ENCODE assay signal across 11 cellular contexts in genomic region chr22:24284747-24285203, GRCh38. TPM values are rescaled to one million over a fixed set of nuclear protein-coding genes. Genes with fewer than 3 reads are reported as not detected.
DNase-seq lines count a peak whose midpoint lies in the region; ATAC-seq and TF ChIP-seq lines count a peak whose summit lies in the region.
"Had no signal": no experiment of that assay in that cellular context is flagged by ENCODE, and none has a peak within 500 bp of the region (broad histone marks: within the 10 kb centered on the region; RNA-seq: fewer than 3 reads in every experiment).

No MANE protein-coding gene starts in this region.

- H3K36me3 ChIP-seq in left ventricle myocardium inferior (no peaks in the 10 kb centered on the region), thyroid gland (no peaks in the 10 kb centered on the region)
- H3K36me3 ChIP-seq: pancreas had no signal

- TF ChIP-seq POLR2A in thyroid gland (IDR thresholded peaks at IDR 0.05), result no peak

- ATAC-seq in activated CD8-positive, alpha-beta T cell treated with anti-CD3 and anti-CD28 coated beads for 36 hours, result peak; percentile 79
- no peak for ATAC-seq in stimulated activated naive B cell treated with anti-CD40 and anti-IgM and Interleukin-4, amounts not matched to agents 10 μg/mL and 1 μg/mL and 100 μg/mL, for 72 hours (replicated peaks)
- ATAC-seq: pancreas had no signal

- peak overlapping the region; percentile 4 for H3K4me3 Mint-ChIP-seq in activated CD8-positive, alpha-beta T cell treated with anti-CD3 and anti-CD28 coated beads for 36 hours
- H3K4me3 Mint-ChIP-seq in stimulated activated naive B cell treated with anti-CD40 and anti-IgM and Interleukin-4, amounts not matched to agents 10 μg/mL and 1 μg/mL and 100 μg/mL, for 72 hours, result no peak overlapping the region

- WGBS in thyroid gland, 2 donors, result 72 to 75% methylated on average over 2 of the region's 2 CpGs

- POLR2A ChIA-PET in activated CD8-positive, alpha-beta T cell treated with anti-CD3 and anti-CD28 coated beads for 36 hours (lab: Charles Lee), result interaction anchor here (0.9 to 2.7 kb wide), 4 partner anchors 13 to 143 kb away, joined by 3 to 25 read pairs (median 4); partner anchors contain the start of genes ADORA2A and SPECC1L

- CTCF ChIA-PET in activated CD8-positive, alpha-beta T cell treated with anti-CD3 and anti-CD28 coated beads for 36 hours (lab: Charles Lee), result interaction anchor here (1.0 kb wide), 2 partner anchors 12 to 141 kb away, joined by 3 read pairs; no protein-coding TSS in a partner anchor

- intact Hi-C loops in left ventricle myocardium inferior (cut with micrococcal nuclease) (no loop called here), cardiac septum (cut with DNase I) (loop anchor here (2.0 kb wide), 1 partner anchor 40 kb away; no protein-coding TSS in a partner anchor), thyroid gland (cut with DNase I) (no loop called here)
- intact Hi-C loops in activated CD8-positive, alpha-beta T cell treated with anti-CD3 and anti-CD28 coated beads for 36 hours (cut with micrococcal nuclease), result no loop called here

- no peak for DNase-seq in left ventricle myocardium inferior
- DNase-seq in cardiac septum (ENCODE audit: low spot score), result no peak
- DNase-seq in activated CD8-positive, alpha-beta T cell treated with anti-CD3 and anti-CD28 coated beads for 36 hours, result peak; percentile 41
- peak; percentile 38 for DNase-seq in foreskin melanocyte
- no peak for DNase-seq in thyroid gland
- DNase-seq in cerebellum (ENCODE audit: low spot score), result no peak
- no peak for DNase-seq in DMS79 treated with DMSO at 0.1 percent for 48 hours (lab: John Stamatoyannopoulos, UW)
- DNase-seq in stimulated activated naive B cell treated with anti-CD40 and anti-IgM and Interleukin-4, amounts not matched to agents 10 μg/mL and 1 μg/mL and 100 μg/mL, for 72 hours, result no peak
- DNase-seq: activated effector memory CD4-positive, alpha-beta T cell treated with anti-CD3 and anti-CD28 coated beads, Interleukin-2, amount 50 U/mL, for 16 hours; NCI-H1105; pancreas had no signal

- no peak overlapping the region for H3K4me3 ChIP-seq in left ventricle myocardium inferior
- no peak overlapping the region for H3K4me3 ChIP-seq in thyroid gland (replicated peaks in 1 of 3)
- H3K4me3 ChIP-seq: pancreas had no signal

- H3K27ac Mint-ChIP-seq in activated CD8-positive, alpha-beta T cell treated with anti-CD3 and anti-CD28 coated beads for 36 hours, result peak overlapping the region; percentile 69
- H3K27ac Mint-ChIP-seq in stimulated activated naive B cell treated with anti-CD40 and anti-IgM and Interleukin-4, amounts not matched to agents 10 μg/mL and 1 μg/mL and 100 μg/mL, for 72 hours, result no peak overlapping the region

- peaks cover 18% of the 10 kb centered on the region for H3K36me3 Mint-ChIP-seq in activated CD8-positive, alpha-beta T cell treated with anti-CD3 and anti-CD28 coated beads for 36 hours (ENCODE audit: low read depth)
- peaks cover 11 to 20% of the 10 kb centered on the region in 2 donors for H3K36me3 Mint-ChIP-seq in stimulated activated naive B cell treated with anti-CD40 and anti-IgM and Interleukin-4, amounts not matched to agents 10 μg/mL and 1 μg/mL and 100 μg/mL, for 72 hours

- H3K9me3 Mint-ChIP-seq in activated CD8-positive, alpha-beta T cell treated with anti-CD3 and anti-CD28 coated beads for 36 hours, result no peaks in the 10 kb centered on the region
- no peaks in the 10 kb centered on the region for H3K9me3 Mint-ChIP-seq in stimulated activated naive B cell treated with anti-CD40 and anti-IgM and Interleukin-4, amounts not matched to agents 10 μg/mL and 1 μg/mL and 100 μg/mL, for 72 hours

- H3K4me1 ChIP-seq in left ventricle myocardium inferior, result peaks cover 69% of the 10 kb centered on the region
- peaks cover 47 to 64% of the 10 kb centered on the region in 2 donors for H3K4me1 ChIP-seq in thyroid gland

- H3K27me3 Mint-ChIP-seq in activated CD8-positive, alpha-beta T cell treated with anti-CD3 and anti-CD28 coated beads for 36 hours, result no peaks in the 10 kb centered on the region
- H3K27me3 Mint-ChIP-seq in stimulated activated naive B cell treated with anti-CD40 and anti-IgM and Interleukin-4, amounts not matched to agents 10 μg/mL and 1 μg/mL and 100 μg/mL, for 72 hours, result no peaks in the 10 kb centered on the region

- H3K9me3 ChIP-seq in left ventricle myocardium inferior (replicated peaks) (no peaks in the 10 kb centered on the region), thyroid gland (no peaks in the 10 kb centered on the region)
- H3K9me3 ChIP-seq: pancreas had no signal

- H3K27me3 ChIP-seq in left ventricle myocardium inferior (ENCODE audit: low read depth) (no peaks in the 10 kb centered on the region), thyroid gland (no peaks in the 10 kb centered on the region)
- H3K27me3 ChIP-seq: pancreas had no signal

- TF ChIP-seq CTCF in left ventricle myocardium inferior (IDR thresholded peaks at IDR 0.05; ENCODE audit: borderline replicate concordance), result no peak
- TF ChIP-seq CTCF in activated CD8-positive, alpha-beta T cell treated with anti-CD3 and anti-CD28 coated beads for 36 hours (IDR thresholded peaks at IDR 0.05), result no peak
- no peak for TF ChIP-seq CTCF in thyroid gland (IDR thresholded peaks at IDR 0.05)

- H3K27ac ChIP-seq in left ventricle myocardium inferior (replicated peaks) (peak overlapping the region; percentile 88), thyroid gland (peak overlapping the region; percentile 67 to 75 (median 75))
- H3K27ac ChIP-seq: pancreas had no signal

- peaks cover 60% of the 10 kb centered on the region for H3K4me1 Mint-ChIP-seq in activated CD8-positive, alpha-beta T cell treated with anti-CD3 and anti-CD28 coated beads for 36 hours (ENCODE audit: low read depth)
- H3K4me1 Mint-ChIP-seq in stimulated activated naive B cell treated with anti-CD40 and anti-IgM and Interleukin-4, amounts not matched to agents 10 μg/mL and 1 μg/mL and 100 μg/mL, for 72 hours, result peaks cover 24 to 56% of the 10 kb centered on the region in 2 donors

RNA-seq across cellular contexts. Expression of gene SPECC1L, which starts 14.1 kb away (rescaled TPM):
- total RNA-seq in left ventricle myocardium inferior (51.9 TPM), cardiac septum (52.8 TPM), thyroid gland (100 to 1,000 TPM in 1 of 4 donors, 10 to 100 TPM in 3; 65.2 to 102 (median 69.2) TPM), cerebellum (45.8 TPM)
- total RNA-seq in activated CD8-positive, alpha-beta T cell treated with anti-CD3 and anti-CD28 coated beads for 36 hours, result 10 to 100 TPM; 38.9 to 39.0 TPM

RNA-seq across cellular contexts. Expression of gene GGT5, which starts 39.9 kb away (rescaled TPM):
- 21.1 TPM for total RNA-seq in left ventricle myocardium inferior
- total RNA-seq in cardiac septum, result 12.2 TPM
- total RNA-seq in activated CD8-positive, alpha-beta T cell treated with anti-CD3 and anti-CD28 coated beads for 36 hours, result not detected
- total RNA-seq in thyroid gland, result 10 to 100 TPM; 59.0 to 99.3 (median 86.3) TPM
- 2.3 TPM for total RNA-seq in cerebellum

Comparison
In these comparisons a context has a peak if more than half of its experiments do, and no peak if none do; other contexts are left out.
1. DNase-seq: peak in activated CD8-positive, alpha-beta T cell treated with anti-CD3 and anti-CD28 coated beads for 36 hours (single experiment) and foreskin melanocyte (single experiment); none in left ventricle myocardium inferior (single experiment), cardiac septum (single experiment), thyroid gland (0 of 2), cerebellum (single experiment), DMS79 treated with DMSO at 0.1 percent for 48 hours (single experiment) and stimulated activated naive B cell treated with anti-CD40 and anti-IgM and Interleukin-4, amounts not matched to agents 10 μg/mL and 1 μg/mL and 100 μg/mL, for 72 hours (single experiment).